ENCODE assay signal across 19 cellular contexts in genomic region chr6:14222956-14223355, GRCh38.
DNase-seq lines count a peak whose midpoint lies in the region; ATAC-seq and TF ChIP-seq lines count a peak whose summit lies in the region.
"Had no signal": no experiment of that assay in that cellular context is flagged by ENCODE, and none has a peak within 500 bp of the region (broad histone marks: within the 10 kb centered on the region; RNA-seq: fewer than 3 reads in every experiment).

No MANE protein-coding gene starts in this region.

- no peak for TF ChIP-seq CTCF in Loucy (conservative IDR thresholded peaks at IDR 0.05; ENCODE audit: low read length)
- TF ChIP-seq CTCF in natural killer cell (IDR thresholded peaks at IDR 0.05): no peak

- H3K4me1 Mint-ChIP-seq in natural killer cell: no peaks in the 10 kb centered on the region
- H3K4me1 Mint-ChIP-seq: CD8-positive, alpha-beta memory T cell had no signal

- H3K27me3 Mint-ChIP-seq in natural killer cell (ENCODE audit: low read depth in 2 of 2): peaks cover 6 to 9% of the 10 kb centered on the region in 2 donors

- H3K9me3 ChIP-seq in Loucy (ENCODE audit: insufficient read depth, low read depth, low read length): peaks cover 4% of the 10 kb centered on the region; the same call in 1 of the 2 replicates
- H3K9me3 ChIP-seq: BE2C had no signal

- ATAC-seq in natural killer cell: no peak
- ATAC-seq: GM12878 had no signal

- peak overlapping the region; percentile 61 for H3K9ac ChIP-seq in Loucy (ENCODE audit: low read depth, low read length, poor library complexity, severe bottlenecking)
- H3K9ac ChIP-seq: BLaER1 treated with 17β-estradiol and CSF1 and Interleukin-3, amounts not matched to agents 10 nM and 100 nM; GM23248 had no signal

- DNase-seq in cerebellum (ENCODE audit: low spot score): peak; percentile 78
- peak; percentile 68 for DNase-seq in retina
- no peak for DNase-seq in middle frontal gyrus (ENCODE audit: extremely low spot score, low spot score)
- DNase-seq in NCI-H1092 (lab: John Stamatoyannopoulos, UW): no peak
- no peak for DNase-seq in natural killer cell
- DNase-seq: BE2C; Calu3; CD4-positive, alpha-beta T cell; CD8-positive, alpha-beta memory T cell; DMS53; DND-41; GDM1; GM23248; H7; HCEC 1CT had no signal

- no peaks in the 10 kb centered on the region for H3F3A ChIP-seq in Loucy (ENCODE audit: low read depth)

- H3K36me3 Mint-ChIP-seq in natural killer cell: no peaks in the 10 kb centered on the region
- H3K36me3 Mint-ChIP-seq: CD14-positive monocyte had no signal

- intact Hi-C loops in natural killer cell (cut with micrococcal nuclease): no loop called here

- H3K4me3 ChIP-seq in Loucy (ENCODE audit: low read length, poor library complexity, severe bottlenecking): no peak overlapping the region
- H3K4me3 ChIP-seq: BLaER1 treated with 17β-estradiol and CSF1 and Interleukin-3, amounts not matched to agents 10 nM and 100 nM; GM12878; GM23248 had no signal

- H3K9me3 Mint-ChIP-seq in natural killer cell: no peaks in the 10 kb centered on the region
- H3K9me3 Mint-ChIP-seq: CD4-positive, alpha-beta T cell; CD8-positive, alpha-beta memory T cell had no signal

- no peak overlapping the region for H3K27ac Mint-ChIP-seq in natural killer cell
- H3K27ac Mint-ChIP-seq: CD4-positive, alpha-beta T cell; CD8-positive, alpha-beta memory T cell had no signal

- H3K36me3 ChIP-seq in Loucy (ENCODE audit: insufficient read depth, low read length): no peaks in the 10 kb centered on the region; the same call in 1 of the 2 replicates
- H3K36me3 ChIP-seq: BE2C; BLaER1 treated with 17β-estradiol and CSF1 and Interleukin-3, amounts not matched to agents 10 nM and 100 nM had no signal

- no peak overlapping the region for H3K4me3 Mint-ChIP-seq in natural killer cell
- H3K4me3 Mint-ChIP-seq: CD14-positive monocyte; CD4-positive, alpha-beta T cell; CD8-positive, alpha-beta memory T cell had no signal

- no peak overlapping the region for H2AFZ ChIP-seq in Loucy (ENCODE audit: low read length)
- H2AFZ ChIP-seq: GM23248 had no signal

- H3K9me2 ChIP-seq in Loucy (replicated peaks; ENCODE audit: low read depth, low read length): no peaks in the 10 kb centered on the region

- H3K27me3 ChIP-seq in Loucy (ENCODE audit: insufficient read depth, low read length, poor library complexity, severe bottlenecking): no peaks in the 10 kb centered on the region
- H3K27me3 ChIP-seq: BE2C; BLaER1 treated with 17β-estradiol and CSF1 and Interleukin-3, amounts not matched to agents 10 nM and 100 nM had no signal

- H3K79me2 ChIP-seq in Loucy (ENCODE audit: insufficient read depth, low read length): no peaks in the 10 kb centered on the region

- H3K4me2 ChIP-seq in Loucy (ENCODE audit: low read depth, low read length, poor library complexity, severe bottlenecking): no peak overlapping the region
- H3K4me2 ChIP-seq: BLaER1 treated with 17β-estradiol and CSF1 and Interleukin-3, amounts not matched to agents 10 nM and 100 nM had no signal

- peaks cover 58% of the 10 kb centered on the region for H3K4me1 ChIP-seq in Loucy (ENCODE audit: insufficient read depth, low read length, poor library complexity, severe bottlenecking)
- H3K4me1 ChIP-seq: BE2C had no signal

- no peaks in the 10 kb centered on the region for H4K20me1 ChIP-seq in Loucy (ENCODE audit: insufficient read depth, low read length, poor library complexity, severe bottlenecking)
- H4K20me1 ChIP-seq: BLaER1 treated with 17β-estradiol and CSF1 and Interleukin-3, amounts not matched to agents 10 nM and 100 nM had no signal

Comparison
In these comparisons a context has a peak if more than half of its experiments do, and no peak if none do; other contexts are left out.
1. DNase-seq: peak in cerebellum (single experiment) and retina (single experiment); none in middle frontal gyrus (single experiment), NCI-H1092 (single experiment) and natural killer cell (single experiment).